10 cellular contexts compared by ENCODE assay signal in genomic region chr4:138775890-138776289, GRCh38.
A peak's percentile ranks its signal among the peaks of the same experiment; 100 is the strongest.
DNase-seq lines count a peak whose midpoint lies in the region; ATAC-seq and TF ChIP-seq lines count a peak whose summit lies in the region.
"Had no signal": no experiment of that assay in that cellular context is flagged by ENCODE, and none has a peak within 500 bp of the region (broad histone marks: within the 10 kb centered on the region; RNA-seq: fewer than 3 reads in every experiment).

No MANE protein-coding gene starts in this region.

- H3K27ac ChIP-seq in WERI-Rb-1, result no peak overlapping the region
- H3K27ac ChIP-seq: adrenal gland, tibial nerve had no signal

- peaks cover 9% of the 10 kb centered on the region for H3K9me3 ChIP-seq in WERI-Rb-1 (ENCODE audit: severe bottlenecking)
- H3K9me3 ChIP-seq: adrenal gland had no signal

- H3K4me3 ChIP-seq in WERI-Rb-1 (ENCODE audit: low read depth, low read length), result no peak overlapping the region
- H3K4me3 ChIP-seq: adrenal gland, tibial nerve had no signal

- no peaks in the 10 kb centered on the region for H3K36me3 ChIP-seq in WERI-Rb-1
- H3K36me3 ChIP-seq: adrenal gland, tibial nerve had no signal

- peak; percentile 74 for ATAC-seq in GM19324 (IDR thresholded peaks at IDR 0.05; ENCODE audit: low FRiP score, unreplicated experiment)
- peak; percentile 87 for ATAC-seq in HG03095 (IDR thresholded peaks at IDR 0.05; ENCODE audit: unreplicated experiment)
- no peak for ATAC-seq in HG03280 (IDR thresholded peaks at IDR 0.05; ENCODE audit: unreplicated experiment)

- H3K27me3 ChIP-seq in WERI-Rb-1 (ENCODE audit: insufficient read depth, low read depth, severe bottlenecking), result no peaks in the 10 kb centered on the region
- H3K27me3 ChIP-seq: adrenal gland, tibial nerve had no signal

- TF ChIP-seq CTCF in WERI-Rb-1 (IDR thresholded peaks at IDR 0.05; ENCODE audit: low read depth, low read length), result no peak

- DNase-seq in SKM-1 treated with dmso at 0.1 percent for 144 hours (lab: John Stamatoyannopoulos, UW; ENCODE audit: unreplicated experiment) (peak; percentile 82), pons (ENCODE audit: low spot score) (peak; percentile 73), WERI-Rb-1 (no peak), NCI-H2227 (lab: John Stamatoyannopoulos, UW; ENCODE audit: unreplicated experiment) (no peak)
- no peak for DNase-seq in stimulated activated naive CD4-positive, alpha-beta T cell treated with Interleukin-2 at 50 U/mL for 16 hours (lab: John Stamatoyannopoulos, UW)

Comparison
In these comparisons a context has a peak if more than half of its experiments do, and no peak if none do; other contexts are left out.
1. DNase-seq: peak in SKM-1 treated with dmso at 0.1 percent for 144 hours (single experiment) and pons (single experiment); none in stimulated activated naive CD4-positive, alpha-beta T cell treated with Interleukin-2 at 50 U/mL for 16 hours (single experiment), WERI-Rb-1 (single experiment) and NCI-H2227 (single experiment).